ENCODE assay signal across 1 cellular context in genomic region chr3:56758539-56758981, GRCh38.
TF ChIP-seq lines count a peak whose summit lies in the region.

No MANE protein-coding gene starts in this region.

TF ChIP-seq in HepG2, 621 proteins besides CTCF, POLR2A, EP300 and RAD21 (continued from another document):
- TF ChIP-seq PAXIP1 (CRISPR knock-in tag; conservative IDR thresholded peaks at IDR 0.05) (peak; percentile 59; the same call in 1 of the 2 replicates), FOXA1 (IDR thresholded peaks at IDR 0.05) (no peak), FOXA1 (CRISPR knock-in tag; IDR thresholded peaks at IDR 0.05) (peak; percentile 50), MIXL1 (CRISPR knock-in tag; IDR thresholded peaks at IDR 0.05) (peak; percentile 81), RXRA (CRISPR knock-in tag; IDR thresholded peaks at IDR 0.05) (peak; percentile 31; the same call in 1 of the 2 replicates), CEBPG (CRISPR knock-in tag; IDR thresholded peaks at IDR 0.05) (peak; percentile 71), IRF2 (CRISPR knock-in tag; IDR thresholded peaks at IDR 0.05) (0 out of 2 replicates have a peak, but pooled peaks have one; percentile 12), ELF1 (CRISPR knock-in tag; IDR thresholded peaks at IDR 0.05) (peak; percentile 57), PPARG (CRISPR knock-in tag; conservative IDR thresholded peaks at IDR 0.05) (0 out of 2 replicates have a peak, but pooled peaks have one; percentile 35), SAP130 (CRISPR knock-in tag; IDR thresholded peaks at IDR 0.05; ENCODE audit: low read depth) (peak; percentile 58; the same call in 1 of the 2 replicates), ISL2 (CRISPR knock-in tag; IDR thresholded peaks at IDR 0.05) (peak; percentile 53; the same call in 1 of the 2 replicates), NR2F1 (CRISPR knock-in tag; IDR thresholded peaks at IDR 0.05) (peak in 1 of 2 experiments; percentile 62; a peak in 1 of 4 replicates), ZNF737 (CRISPR knock-in tag; IDR thresholded peaks at IDR 0.05; ENCODE audit: borderline replicate concordance) (no peak), HNF4A (CRISPR knock-in tag; IDR thresholded peaks at IDR 0.05) (peak; percentile 7; the same call in 1 of the 2 replicates), FOSL1 (CRISPR knock-in tag; IDR thresholded peaks at IDR 0.05; ENCODE audit: borderline replicate concordance) (peak; percentile 83), FOXK1 (CRISPR knock-in tag; IDR thresholded peaks at IDR 0.05; ENCODE audit: borderline replicate concordance, low read depth) (peak; percentile 47; the same call in 1 of the 2 replicates), U2AF2 (IDR thresholded peaks at IDR 0.05; ENCODE audit: low read depth, low read length) (no peak), ZFP1 (CRISPR knock-in tag; IDR thresholded peaks at IDR 0.05) (0 out of 2 replicates have a peak, but pooled peaks have one; percentile 28), KAT8 (CRISPR knock-in tag; IDR thresholded peaks at IDR 0.05) (0 out of 2 replicates have a peak, but pooled peaks have one; percentile 28)
- TF ChIP-seq, protein P1, sequence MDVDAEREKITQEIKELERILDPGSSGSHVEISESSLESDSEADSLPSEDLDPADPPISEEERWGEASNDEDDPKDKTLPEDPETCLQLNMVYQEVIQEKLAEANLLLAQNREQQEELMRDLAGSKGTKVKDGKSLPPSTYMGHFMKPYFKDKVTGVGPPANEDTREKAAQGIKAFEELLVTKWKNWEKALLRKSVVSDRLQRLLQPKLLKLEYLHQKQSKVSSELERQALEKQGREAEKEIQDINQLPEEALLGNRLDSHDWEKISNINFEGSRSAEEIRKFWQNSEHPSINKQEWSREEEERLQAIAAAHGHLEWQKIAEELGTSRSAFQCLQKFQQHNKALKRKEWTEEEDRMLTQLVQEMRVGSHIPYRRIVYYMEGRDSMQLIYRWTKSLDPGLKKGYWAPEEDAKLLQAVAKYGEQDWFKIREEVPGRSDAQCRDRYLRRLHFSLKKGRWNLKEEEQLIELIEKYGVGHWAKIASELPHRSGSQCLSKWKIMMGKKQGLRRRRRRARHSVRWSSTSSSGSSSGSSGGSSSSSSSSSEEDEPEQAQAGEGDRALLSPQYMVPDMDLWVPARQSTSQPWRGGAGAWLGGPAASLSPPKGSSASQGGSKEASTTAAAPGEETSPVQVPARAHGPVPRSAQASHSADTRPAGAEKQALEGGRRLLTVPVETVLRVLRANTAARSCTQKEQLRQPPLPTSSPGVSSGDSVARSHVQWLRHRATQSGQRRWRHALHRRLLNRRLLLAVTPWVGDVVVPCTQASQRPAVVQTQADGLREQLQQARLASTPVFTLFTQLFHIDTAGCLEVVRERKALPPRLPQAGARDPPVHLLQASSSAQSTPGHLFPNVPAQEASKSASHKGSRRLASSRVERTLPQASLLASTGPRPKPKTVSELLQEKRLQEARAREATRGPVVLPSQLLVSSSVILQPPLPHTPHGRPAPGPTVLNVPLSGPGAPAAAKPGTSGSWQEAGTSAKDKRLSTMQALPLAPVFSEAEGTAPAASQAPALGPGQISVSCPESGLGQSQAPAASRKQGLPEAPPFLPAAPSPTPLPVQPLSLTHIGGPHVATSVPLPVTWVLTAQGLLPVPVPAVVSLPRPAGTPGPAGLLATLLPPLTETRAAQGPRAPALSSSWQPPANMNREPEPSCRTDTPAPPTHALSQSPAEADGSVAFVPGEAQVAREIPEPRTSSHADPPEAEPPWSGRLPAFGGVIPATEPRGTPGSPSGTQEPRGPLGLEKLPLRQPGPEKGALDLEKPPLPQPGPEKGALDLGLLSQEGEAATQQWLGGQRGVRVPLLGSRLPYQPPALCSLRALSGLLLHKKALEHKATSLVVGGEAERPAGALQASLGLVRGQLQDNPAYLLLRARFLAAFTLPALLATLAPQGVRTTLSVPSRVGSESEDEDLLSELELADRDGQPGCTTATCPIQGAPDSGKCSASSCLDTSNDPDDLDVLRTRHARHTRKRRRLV (CRISPR knock-in tag; IDR thresholded peaks at IDR 0.05), result no peak
- TF ChIP-seq, protein P2, sequence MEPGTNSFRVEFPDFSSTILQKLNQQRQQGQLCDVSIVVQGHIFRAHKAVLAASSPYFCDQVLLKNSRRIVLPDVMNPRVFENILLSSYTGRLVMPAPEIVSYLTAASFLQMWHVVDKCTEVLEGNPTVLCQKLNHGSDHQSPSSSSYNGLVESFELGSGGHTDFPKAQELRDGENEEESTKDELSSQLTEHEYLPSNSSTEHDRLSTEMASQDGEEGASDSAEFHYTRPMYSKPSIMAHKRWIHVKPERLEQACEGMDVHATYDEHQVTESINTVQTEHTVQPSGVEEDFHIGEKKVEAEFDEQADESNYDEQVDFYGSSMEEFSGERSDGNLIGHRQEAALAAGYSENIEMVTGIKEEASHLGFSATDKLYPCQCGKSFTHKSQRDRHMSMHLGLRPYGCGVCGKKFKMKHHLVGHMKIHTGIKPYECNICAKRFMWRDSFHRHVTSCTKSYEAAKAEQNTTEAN (CRISPR knock-in tag; conservative IDR thresholded peaks at IDR 0.05), result peak; percentile 70; the same call in 1 of the 2 replicates
- TF ChIP-seq, protein P3, sequence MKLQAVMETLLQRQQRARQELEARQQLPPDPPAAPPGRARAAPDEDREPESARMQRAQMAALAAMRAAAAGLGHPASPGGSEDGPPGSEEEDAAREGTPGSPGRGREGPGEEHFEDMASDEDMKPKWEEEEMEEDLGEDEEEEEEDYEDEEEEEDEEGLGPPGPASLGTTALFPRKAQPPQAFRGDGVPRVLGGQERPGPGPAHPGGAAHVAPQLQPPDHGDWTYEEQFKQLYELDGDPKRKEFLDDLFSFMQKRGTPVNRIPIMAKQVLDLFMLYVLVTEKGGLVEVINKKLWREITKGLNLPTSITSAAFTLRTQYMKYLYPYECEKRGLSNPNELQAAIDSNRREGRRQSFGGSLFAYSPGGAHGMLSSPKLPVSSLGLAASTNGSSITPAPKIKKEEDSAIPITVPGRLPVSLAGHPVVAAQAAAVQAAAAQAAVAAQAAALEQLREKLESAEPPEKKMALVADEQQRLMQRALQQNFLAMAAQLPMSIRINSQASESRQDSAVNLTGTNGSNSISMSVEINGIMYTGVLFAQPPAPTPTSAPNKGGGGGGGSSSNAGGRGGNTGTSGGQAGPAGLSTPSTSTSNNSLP (IDR thresholded peaks at IDR 0.05; ENCODE audit: low read depth, low read length), result peak; percentile 65
